Comparison of ENCODE assay signal across 8 cellular contexts in the genomic region with DNA sequence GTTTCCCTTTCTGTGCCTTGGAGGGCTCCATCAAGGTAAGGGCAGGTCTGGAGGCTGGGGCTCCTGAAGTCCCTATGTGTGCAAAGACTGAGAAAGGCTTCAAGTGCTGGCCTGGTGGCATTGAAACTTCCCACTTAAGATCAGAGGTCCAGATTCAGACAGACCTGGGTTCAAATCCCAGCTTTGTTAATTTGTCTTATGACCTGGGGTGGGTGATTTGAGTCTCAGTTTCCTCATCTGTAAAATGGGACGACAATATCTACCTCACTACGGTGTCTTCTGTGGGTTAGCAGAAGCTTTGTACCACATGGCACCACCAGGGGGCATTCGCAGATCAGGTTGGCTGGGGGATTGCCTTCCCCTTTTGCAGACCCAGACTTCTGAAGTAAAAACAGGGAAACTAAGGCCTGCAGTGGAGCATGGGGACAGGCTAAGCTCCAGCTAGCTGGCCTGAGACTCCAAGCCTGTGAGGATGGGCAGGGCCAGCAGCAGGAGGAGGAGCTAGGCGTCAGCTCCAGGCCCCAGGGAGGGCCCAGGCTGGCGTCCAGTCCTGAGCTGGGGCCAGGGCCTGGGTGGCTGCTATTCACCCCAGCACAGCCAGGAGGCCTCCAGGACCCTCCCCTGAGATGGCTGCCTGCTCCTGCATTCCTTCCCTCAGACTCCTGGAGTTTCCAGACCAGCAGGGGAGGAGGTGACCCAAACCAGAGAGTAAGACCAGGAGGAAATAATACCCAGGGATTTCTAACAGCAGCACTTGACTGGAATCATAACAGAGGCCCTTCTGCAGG. TPM values are rescaled to one million over a fixed set of nuclear protein-coding genes. Genes with fewer than 3 reads are reported as not detected.
DNase-seq lines count a peak whose midpoint lies in the region; ATAC-seq and TF ChIP-seq lines count a peak whose summit lies in the region.

No MANE protein-coding gene starts in this region.

- peak overlapping the region; percentile 62 for H3K27ac Mint-ChIP-seq in HFFc6

- TF ChIP-seq POLR2A in erythroblast (IDR thresholded peaks at IDR 0.05; ENCODE audit: low read length): no peak

- no peak overlapping the region for H3K9ac ChIP-seq in OCI-LY1 (ENCODE audit: low read length)

- H3K36me3 ChIP-seq in OCI-LY1 (ENCODE audit: insufficient read depth, low read length) (peaks cover 6% of the 10 kb centered on the region; the same call in 1 of the 2 replicates), mucosa of descending colon (ENCODE audit: low read depth) (no peaks in the 10 kb centered on the region)

- H3K27me3 ChIP-seq in OCI-LY1 (ENCODE audit: insufficient read depth, low read length): no peaks in the 10 kb centered on the region

- no peaks in the 10 kb centered on the region for H3K79me2 ChIP-seq in OCI-LY1 (ENCODE audit: insufficient read depth, low read length)

- no peak overlapping the region for H3K27ac ChIP-seq in OCI-LY1 (ENCODE audit: low read depth, low read length, poor library complexity, severe bottlenecking)

- ATAC-seq in mucosa of descending colon (peak; percentile 58), GM19395 (IDR thresholded peaks at IDR 0.05; ENCODE audit: unreplicated experiment) (no peak)

- no peaks in the 10 kb centered on the region for H4K20me1 ChIP-seq in OCI-LY1 (ENCODE audit: insufficient read depth, low read length)

- DNase-seq in C1 segment of cervical spinal cord (lab: John Stamatoyannopoulos, UW) (peak in 13 of 14 donors; percentile 23 to 80 (median 68)), HFFc6 (peak; percentile 80), activated T-cell treated with anti-CD3 and anti-CD28 coated beads for 48 hours (ENCODE audit: low read depth) (peak; percentile 78), erythroblast (lab: John Stamatoyannopoulos, UW) (peak; percentile 89 to 91), mucosa of descending colon (peak; percentile 86 to 93 (median 86))
- DNase-seq in stimulated activated CD8-positive, alpha-beta memory T cell treated with anti-CD3 and anti-CD28 coated beads, Interleukin-15, amount 100 ng/mL, for 48 hours (ENCODE audit: low read depth in 2 of 2): peak; percentile 66 to 76

- H3K4me2 ChIP-seq in OCI-LY1 (ENCODE audit: low read length): no peak overlapping the region; the same call in 1 of the 2 replicates

- H3K36me3 Mint-ChIP-seq in HFFc6 (ENCODE audit: low read depth): no peaks in the 10 kb centered on the region

- no peak overlapping the region for H3K4me3 ChIP-seq in OCI-LY1 (ENCODE audit: low read depth, low read length, poor library complexity, severe bottlenecking)
- H3K4me3 ChIP-seq in mucosa of descending colon: no peak overlapping the region

- TF ChIP-seq CTCF in HFFc6 (IDR thresholded peaks at IDR 0.05) (peak; percentile 88), OCI-LY1 (IDR thresholded peaks at IDR 0.05; ENCODE audit: low read length) (peak; percentile 95), mucosa of descending colon (IDR thresholded peaks at IDR 0.05) (peak; percentile 54)

- H3K4me1 ChIP-seq in OCI-LY1 (ENCODE audit: insufficient read depth, low read length, severe bottlenecking) (peaks cover 18% of the 10 kb centered on the region), mucosa of descending colon (ENCODE audit: low read depth) (peaks cover 20% of the 10 kb centered on the region)

- intact Hi-C loops in mucosa of descending colon (cut with DNase I, micrococcal nuclease): loop anchor here (5.0 to 10.0 kb wide), 2 partner anchors 57 to 181 kb away; no protein-coding TSS in a partner anchor

- H2AFZ ChIP-seq in OCI-LY1 (ENCODE audit: low read length): no peak overlapping the region

- H3K9me2 ChIP-seq in OCI-LY1 (ENCODE audit: low read depth, low read length): no peaks in the 10 kb centered on the region

- H3K4me3 Mint-ChIP-seq in HFFc6: peak overlapping the region; percentile 82

- no peaks in the 10 kb centered on the region for H3K9me3 ChIP-seq in OCI-LY1 (ENCODE audit: low read length)
- no peaks in the 10 kb centered on the region for H3K9me3 ChIP-seq in mucosa of descending colon

- H3K27me3 Mint-ChIP-seq in HFFc6 (ENCODE audit: insufficient read depth): peaks cover 3% of the 10 kb centered on the region

- no peaks in the 10 kb centered on the region for H3K9me3 Mint-ChIP-seq in HFFc6

- H3K4me1 Mint-ChIP-seq in HFFc6 (ENCODE audit: low read depth): peaks cover 27% of the 10 kb centered on the region

- no peaks in the 10 kb centered on the region for H3F3A ChIP-seq in OCI-LY1 (ENCODE audit: insufficient read depth, low read length)

RNA-seq across cellular contexts. Expression of a gene that starts 1.5 kb away (rescaled TPM):
- total RNA-seq in HFFc6 (2021; fragmentation: NEBNext Ultra II Directional; extraction: Animal tissue kit (Norgen Biotek cat#: 25700)): 1 to 10 TPM; 4.5 to 8.1 (median 5.7) TPM
- 1 to 10 TPM; 6.1 to 8.4 (median 7.6) TPM for total RNA-seq in mucosa of descending colon

RNA-seq across cellular contexts. Expression of a gene that starts 21.2 kb away (rescaled TPM):
- total RNA-seq in HFFc6 (2021; fragmentation: NEBNext Ultra II Directional; extraction: Animal tissue kit (Norgen Biotek cat#: 25700)): not detected
- 1 to 10 TPM in 1 of 3 donors, under 1 TPM in 1, not detected in 1; 0.41 to 1.0 TPM for total RNA-seq in mucosa of descending colon

RNA-seq across cellular contexts. Expression of a gene that starts 38.9 kb away (rescaled TPM):
- total RNA-seq in HFFc6 (2021; fragmentation: NEBNext Ultra II Directional; extraction: Animal tissue kit (Norgen Biotek cat#: 25700)): 10 to 100 TPM; 15.6 to 20.6 (median 16.7) TPM
- 10 to 100 TPM; 29.7 to 41.4 (median 32.2) TPM for total RNA-seq in mucosa of descending colon

RNA-seq across cellular contexts. Expression of a gene that starts 41.3 kb away (rescaled TPM):
- 1 to 10 TPM in 4 of 6 experiments, under 1 TPM in 2; 0.40 to 2.2 (median 1.1) TPM for total RNA-seq in HFFc6 (2021; fragmentation: NEBNext Ultra II Directional; extraction: Animal tissue kit (Norgen Biotek cat#: 25700))
- total RNA-seq in mucosa of descending colon: 10 to 100 TPM in 1 of 3 donors, 1 to 10 TPM in 2; 9.1 to 10.0 (median 9.9) TPM
